In the genomic region with DNA sequence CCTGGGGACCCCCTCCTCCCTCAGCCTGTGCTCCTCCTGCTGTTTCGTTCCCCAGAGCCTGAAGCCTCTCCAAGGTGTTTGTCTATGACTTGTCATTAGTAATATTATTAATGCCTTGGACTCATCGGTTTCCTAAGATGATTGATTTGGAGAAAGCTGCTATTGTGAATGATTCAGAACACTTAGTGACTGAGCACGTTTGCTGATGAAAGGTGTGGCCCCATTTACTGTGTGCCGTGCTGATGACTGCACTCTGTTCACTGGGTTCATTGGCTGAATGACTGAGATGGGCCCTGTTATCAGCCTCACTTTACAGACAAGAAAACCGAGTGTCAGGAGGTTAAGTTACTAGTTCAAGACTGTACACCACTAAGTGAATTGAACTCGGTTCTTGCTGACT, we compare ENCODE assay signal across 23 cellular contexts.
DNase-seq lines count a peak whose midpoint lies in the region; ATAC-seq and TF ChIP-seq lines count a peak whose summit lies in the region.
"Had no signal": no experiment of that assay in that cellular context is flagged by ENCODE, and none has a peak within 500 bp of the region (broad histone marks: within the 10 kb centered on the region; RNA-seq: fewer than 3 reads in every experiment).

No MANE protein-coding gene starts in this region.

- peaks cover 63 to 92% (median 79%) of the 10 kb centered on the region in 10 experiments for H3K4me1 ChIP-seq in BLaER1 treated with 17β-estradiol and CSF1 and Interleukin-3, amounts not matched to agents 10 nM and 100 nM
- peaks cover 10% of the 10 kb centered on the region for H3K4me1 ChIP-seq in Panc1 (ENCODE audit: control insufficient read depth, insufficient read depth, low read length)

- peaks cover 31% of the 10 kb centered on the region for H3K4me1 Mint-ChIP-seq in progenitor cell of endocrine pancreas (ENCODE audit: low read depth)

- ATAC-seq in Panc1: no peak
- ATAC-seq in esophagus mucosa: peak; percentile 83
- ATAC-seq: CD8-positive, alpha-beta T cell had no signal

- peak overlapping the region in 7 of 11 experiments; percentile 48 to 89 (median 80); a peak in 14 of 22 replicates for H3K27ac ChIP-seq in BLaER1 treated with 17β-estradiol and CSF1 and Interleukin-3, amounts not matched to agents 10 nM and 100 nM
- H3K27ac ChIP-seq in Panc1 (ENCODE audit: low read length): peak overlapping the region; percentile 61
- H3K27ac ChIP-seq: KMS-11, SJSA1 had no signal

- H3K4me2 ChIP-seq in BLaER1 treated with 17β-estradiol and CSF1 and Interleukin-3, amounts not matched to agents 10 nM and 100 nM: peak overlapping the region; percentile 78 to 98 (median 90)
- H3K4me2 ChIP-seq: KMS-11 had no signal

- peaks cover 0 to 25% (median 3%) of the 10 kb centered on the region in 11 experiments; a peak in 9 of 22 replicates for H3K9me3 ChIP-seq in BLaER1 treated with 17β-estradiol and CSF1 and Interleukin-3, amounts not matched to agents 10 nM and 100 nM (replicated peaks in 1 of 11)
- H3K9me3 ChIP-seq in Panc1 (ENCODE audit: control insufficient read depth, insufficient read depth, low read depth, low read length): 0 out of 2 replicates have a peak, but pooled peaks cover 2% of the 10 kb centered on the region
- H3K9me3 ChIP-seq: Caco-2, HAP-1, SJSA1 had no signal

- H3K27me3 ChIP-seq in BLaER1 treated with 17β-estradiol and CSF1 and Interleukin-3, amounts not matched to agents 10 nM and 100 nM: no peaks in the 10 kb centered on the region
- no peaks in the 10 kb centered on the region for H3K27me3 ChIP-seq in Panc1 (ENCODE audit: control insufficient read depth, insufficient read depth, low read length)
- H3K27me3 ChIP-seq: SJSA1 had no signal

- BruUV-seq in Panc1 (replicated peaks; lab: Mats Ljungman, UMichigan): no TSS peak

- POLR2A ChIA-PET in Panc1 (lab: Charles Lee): no interaction called here

- H3K27ac Mint-ChIP-seq in progenitor cell of endocrine pancreas: peak overlapping the region; percentile 29
- H3K27ac Mint-ChIP-seq: CD8-positive, alpha-beta T cell had no signal

- no peaks in the 10 kb centered on the region for H3K36me3 ChIP-seq in BLaER1 treated with 17β-estradiol and CSF1 and Interleukin-3, amounts not matched to agents 10 nM and 100 nM
- no peaks in the 10 kb centered on the region for H3K36me3 ChIP-seq in Panc1 (ENCODE audit: control insufficient read depth, insufficient read depth, low read length)
- H3K36me3 ChIP-seq: HAP-1, SJSA1 had no signal

- CTCF ChIA-PET in Panc1 (lab: Charles Lee): interaction anchor here (0.6 kb wide), 1 partner anchor 120 kb away, joined by 4 read pairs; no protein-coding TSS in a partner anchor

- no peaks in the 10 kb centered on the region for H3K27me3 Mint-ChIP-seq in progenitor cell of endocrine pancreas

- H3K9ac ChIP-seq in BLaER1 treated with 17β-estradiol and CSF1 and Interleukin-3, amounts not matched to agents 10 nM and 100 nM: peak overlapping the region in 5 of 11 experiments; percentile 65 to 81 (median 78); a peak in 10 of 22 replicates
- H3K9ac ChIP-seq: KMS-11 had no signal

- intact Hi-C loops in Panc1 (cut with micrococcal nuclease; ENCODE audit: unreplicated experiment): no loop called here

- H3K9me3 Mint-ChIP-seq in progenitor cell of endocrine pancreas (ENCODE audit: low read depth): peaks cover 9% of the 10 kb centered on the region
- H3K9me3 Mint-ChIP-seq: CD8-positive, alpha-beta T cell; IgD-negative memory B cell had no signal

- TF ChIP-seq CTCF in Panc1 (IDR thresholded peaks at IDR 0.05): no peak
- TF ChIP-seq CTCF in progenitor cell of endocrine pancreas (IDR thresholded peaks at IDR 0.05; ENCODE audit: unreplicated experiment): no peak

- peak overlapping the region in 3 of 10 experiments; percentile 52 to 63 (median 60); a peak in 6 of 20 replicates for H3K4me3 ChIP-seq in BLaER1 treated with 17β-estradiol and CSF1 and Interleukin-3, amounts not matched to agents 10 nM and 100 nM
- H3K4me3 ChIP-seq in Panc1 (ENCODE audit: low read depth in 2 of 2, low read length in 2 of 2): no peak overlapping the region
- H3K4me3 ChIP-seq: HAP-1, SJSA1 had no signal

- H3K4me3 Mint-ChIP-seq in progenitor cell of endocrine pancreas (ENCODE audit: low read depth): no peak overlapping the region
- H3K4me3 Mint-ChIP-seq: CD8-positive, alpha-beta T cell had no signal

- no peaks in the 10 kb centered on the region for H3K36me3 Mint-ChIP-seq in progenitor cell of endocrine pancreas (ENCODE audit: insufficient read depth)
- H3K36me3 Mint-ChIP-seq: CD8-positive, alpha-beta T cell had no signal

- no peaks in the 10 kb centered on the region for H4K20me1 ChIP-seq in BLaER1 treated with 17β-estradiol and CSF1 and Interleukin-3, amounts not matched to agents 10 nM and 100 nM

- DNase-seq in Panc1 (ENCODE audit: low read depth, low spot score) (no peak), progenitor cell of endocrine pancreas (ENCODE audit: low spot score, unreplicated experiment) (no peak), T-helper 2 cell (no peak), retina (no peak)
- no peak for DNase-seq in activated CD4-positive, alpha-beta T cell treated with anti-CD3 and anti-CD28 coated beads for 48 hours
- DNase-seq: C1 segment of cervical spinal cord; Caco-2; CD8-positive, alpha-beta T cell; DMS79 treated with DMSO at 0.1 percent for 48 hours; GF-D8; GOT3; NCI-H1048; NCI-H1694 treated with DMSO at 0.1 percent for 48 hours; NCI-H2081; NCI-H2227 treated with DMSO at 0.1 percent for 48 hours; NCI-H526 treated with DMSO at 0.1 percent for 48 hours; Right ventricle myocardium superior had no signal

- in situ Hi-C loops in Panc1 (cut with HindIII; ENCODE audit: low pct_unique_long_range_greater_than_20kb, low sequenced_read_pairs): no loop called here
